ENCODE assay signal across 1 cellular context in genomic region chr16:88784074-88784855, GRCh38.
TF ChIP-seq lines count a peak whose summit lies in the region.

No MANE protein-coding gene starts in this region.

TF ChIP-seq in HepG2, 621 proteins besides CTCF, POLR2A, EP300 and RAD21 (continued from another document and continues in another):
- peak; percentile 7; the same call in 1 of the 2 replicates for TF ChIP-seq TFDP1 (CRISPR knock-in tag; IDR thresholded peaks at IDR 0.05; ENCODE audit: borderline replicate concordance)
- no peak for TF ChIP-seq NFYC (CRISPR knock-in tag; IDR thresholded peaks at IDR 0.05)
- TF ChIP-seq ZNF292 (CRISPR knock-in tag; IDR thresholded peaks at IDR 0.05; ENCODE audit: borderline replicate concordance, low read depth) = no peak
- TF ChIP-seq ZNF569 (CRISPR knock-in tag; IDR thresholded peaks at IDR 0.05; ENCODE audit: borderline replicate concordance) = no peak
- 0 out of 2 replicates have a peak, but pooled peaks have one; percentile 47 for TF ChIP-seq ZBTB20 (CRISPR knock-in tag; IDR thresholded peaks at IDR 0.05; ENCODE audit: borderline replicate concordance, low read depth)
- TF ChIP-seq NPAS2 (CRISPR knock-in tag; IDR thresholded peaks at IDR 0.05; ENCODE audit: borderline replicate concordance) = no peak
- TF ChIP-seq ZNF3 (CRISPR knock-in tag; IDR thresholded peaks at IDR 0.05) = no peak
- TF ChIP-seq BRD4 (CRISPR knock-in tag; IDR thresholded peaks at IDR 0.05) = 0 out of 2 replicates have a peak, but pooled peaks have one; percentile 39
- no peak for TF ChIP-seq ZNF224 (CRISPR knock-in tag; IDR thresholded peaks at IDR 0.05)
- TF ChIP-seq MYPOP (CRISPR knock-in tag; IDR thresholded peaks at IDR 0.05) = 0 out of 2 replicates have a peak, but pooled peaks have one; percentile 21
- no peak; the same call in 1 of the 2 replicates for TF ChIP-seq E2F5 (CRISPR knock-in tag; conservative IDR thresholded peaks at IDR 0.05)
- no peak for TF ChIP-seq ZSCAN20 (CRISPR knock-in tag; IDR thresholded peaks at IDR 0.05; ENCODE audit: borderline replicate concordance)
- no peak for TF ChIP-seq ZNF280B (CRISPR knock-in tag; IDR thresholded peaks at IDR 0.05; ENCODE audit: borderline replicate concordance)
- no peak for TF ChIP-seq ZNF136 (CRISPR knock-in tag; IDR thresholded peaks at IDR 0.05; ENCODE audit: low read depth)
- TF ChIP-seq MZF1 (CRISPR knock-in tag; IDR thresholded peaks at IDR 0.05; ENCODE audit: borderline replicate concordance) = no peak
- TF ChIP-seq ZNF225 (CRISPR knock-in tag; IDR thresholded peaks at IDR 0.05) = 0 out of 2 replicates have a peak, but pooled peaks have one; percentile 75
- no peak for TF ChIP-seq ZBTB46 (CRISPR knock-in tag; IDR thresholded peaks at IDR 0.05; ENCODE audit: borderline replicate concordance)
- no peak for TF ChIP-seq TAF15 (IDR thresholded peaks at IDR 0.05; ENCODE audit: low read depth, low read length, poor library complexity, severe bottlenecking)
- TF ChIP-seq ZNF747 (CRISPR knock-in tag; IDR thresholded peaks at IDR 0.05; ENCODE audit: borderline replicate concordance) = no peak
- no peak for TF ChIP-seq ZC3H13 (CRISPR knock-in tag; IDR thresholded peaks at IDR 0.05)
- no peak for TF ChIP-seq ZNF142 (CRISPR knock-in tag; IDR thresholded peaks at IDR 0.05)
- TF ChIP-seq ZNF124 (CRISPR knock-in tag; IDR thresholded peaks at IDR 0.05) = 0 out of 2 replicates have a peak, but pooled peaks have one; percentile 36
- TF ChIP-seq ZFP36L1 (CRISPR knock-in tag; IDR thresholded peaks at IDR 0.05) = no peak
- TF ChIP-seq KDM4B (CRISPR knock-in tag; IDR thresholded peaks at IDR 0.05) = no peak
- TF ChIP-seq ZNF354B (CRISPR knock-in tag; IDR thresholded peaks at IDR 0.05) = no peak
- peak; percentile 62 for TF ChIP-seq ASH2L (IDR thresholded peaks at IDR 0.05; ENCODE audit: insufficient read length, low read depth, low read length)
- TF ChIP-seq HNF1B (CRISPR knock-in tag; IDR thresholded peaks at IDR 0.05) = 0 out of 2 replicates have a peak, but pooled peaks have one; percentile 52
- no peak for TF ChIP-seq CEBPZ (IDR thresholded peaks at IDR 0.05; ENCODE audit: low read length)
- no peak for TF ChIP-seq ZMYM4 (CRISPR knock-in tag; IDR thresholded peaks at IDR 0.05)
- TF ChIP-seq PREB (CRISPR knock-in tag; IDR thresholded peaks at IDR 0.05) = no peak
- TF ChIP-seq DNMT3B (CRISPR knock-in tag; conservative IDR thresholded peaks at IDR 0.05) = peak; percentile 28; the same call in 1 of the 2 replicates
- no peak for TF ChIP-seq RORA (CRISPR knock-in tag; IDR thresholded peaks at IDR 0.05)
- TF ChIP-seq ZBTB39 (CRISPR knock-in tag; IDR thresholded peaks at IDR 0.05) = no peak
